ENCODE assay signal across 9 cellular contexts in genomic region chr14:54776361-54777001, GRCh38.
DNase-seq lines count a peak whose midpoint lies in the region; ATAC-seq, FAIRE-seq and TF ChIP-seq lines count a peak whose summit lies in the region.
"Had no signal": no experiment of that assay in that cellular context is flagged by ENCODE, and none has a peak within 500 bp of the region (broad histone marks: within the 10 kb centered on the region; RNA-seq: fewer than 3 reads in every experiment).

No MANE protein-coding gene starts in this region.

- ATAC-seq in activated T-helper 17 cell treated with anti-CD3 and anti-CD28 coated beads, Interleukin-2, amount 50 U/mL, for 72 hours (replicated peaks): peak; percentile 36
- ATAC-seq in HG03039 (IDR thresholded peaks at IDR 0.05; ENCODE audit: unreplicated experiment): no peak

- peak; percentile 72 for FAIRE-seq in GM19239 (lab: Jason Lieb, UNC)

- DNase-seq in GM19239 (ENCODE audit: insufficient read length, low spot score): no peak
- DNase-seq in NOMO-1 treated with dmso at 0.1 percent for 144 hours (lab: John Stamatoyannopoulos, UW; ENCODE audit: unreplicated experiment): peak; percentile 25
- DNase-seq in right atrium auricular region (ENCODE audit: low spot score): no peak
- DNase-seq in stimulated activated CD8-positive, alpha-beta memory T cell treated with anti-CD3 and anti-CD28 coated beads, Interleukin-15, amount 100 ng/mL, for 48 hours (ENCODE audit: low read depth in 2 of 2): peak; percentile 74 to 79
- DNase-seq in H7: no peak
- no peak for DNase-seq in NCI-H82 treated with DMSO at 0.1 percent for 48 hours (lab: John Stamatoyannopoulos, UW; ENCODE audit: unreplicated experiment)

- H3K27ac Mint-ChIP-seq in activated T-helper 17 cell treated with anti-CD3 and anti-CD28 coated beads, Interleukin-2, amount 50 U/mL, for 72 hours: peak overlapping the region; percentile 41

- H3K36me3 ChIP-seq in right atrium auricular region (peaks cover 56% of the 10 kb centered on the region), H7 (replicated peaks; ENCODE audit: control insufficient read depth, insufficient read depth, low read length) (peaks cover 2% of the 10 kb centered on the region)

- H3K4me3 Mint-ChIP-seq in activated T-helper 17 cell treated with anti-CD3 and anti-CD28 coated beads, Interleukin-2, amount 50 U/mL, for 72 hours: peak overlapping the region; percentile 51

- H3K4me1 Mint-ChIP-seq in activated T-helper 17 cell treated with anti-CD3 and anti-CD28 coated beads, Interleukin-2, amount 50 U/mL, for 72 hours: peaks cover 31% of the 10 kb centered on the region

- no peaks in the 10 kb centered on the region for H3K9me3 ChIP-seq in right atrium auricular region

- H3K27me3 ChIP-seq in right atrium auricular region (no peaks in the 10 kb centered on the region), H7 (ENCODE audit: control insufficient read depth, insufficient read depth, low read length) (no peaks in the 10 kb centered on the region)

- no peak for TF ChIP-seq CTCF in right atrium auricular region (IDR thresholded peaks at IDR 0.05)

- peak overlapping the region; percentile 84 to 97 for H3K27ac ChIP-seq in right atrium auricular region
- H3K27ac ChIP-seq: PC-9 had no signal

- no peak overlapping the region for H3K4me3 ChIP-seq in right atrium auricular region
- H3K4me3 ChIP-seq in H7 (ENCODE audit: insufficient read depth, low read depth, low read length): no peak overlapping the region
- H3K4me3 ChIP-seq: PC-9 had no signal

- peaks cover 7% of the 10 kb centered on the region for H3K27me3 Mint-ChIP-seq in activated T-helper 17 cell treated with anti-CD3 and anti-CD28 coated beads, Interleukin-2, amount 50 U/mL, for 72 hours

- H3K36me3 Mint-ChIP-seq in activated T-helper 17 cell treated with anti-CD3 and anti-CD28 coated beads, Interleukin-2, amount 50 U/mL, for 72 hours (ENCODE audit: low read depth): peaks cover 6% of the 10 kb centered on the region

- peaks cover 0 to 71% of the 10 kb centered on the region in 2 donors for H3K4me1 ChIP-seq in right atrium auricular region

- H3K9me3 Mint-ChIP-seq in activated T-helper 17 cell treated with anti-CD3 and anti-CD28 coated beads, Interleukin-2, amount 50 U/mL, for 72 hours: no peaks in the 10 kb centered on the region

Comparison
In these comparisons a context has a peak if more than half of its experiments do, and no peak if none do; other contexts are left out.
1. DNase-seq: peak in NOMO-1 treated with dmso at 0.1 percent for 144 hours (single experiment) and stimulated activated CD8-positive, alpha-beta memory T cell treated with anti-CD3 and anti-CD28 coated beads, Interleukin-15, amount 100 ng/mL, for 48 hours (2 of 2); none in GM19239 (single experiment), right atrium auricular region (single experiment), H7 (single experiment) and NCI-H82 treated with DMSO at 0.1 percent for 48 hours (single experiment).